In the genomic region with DNA sequence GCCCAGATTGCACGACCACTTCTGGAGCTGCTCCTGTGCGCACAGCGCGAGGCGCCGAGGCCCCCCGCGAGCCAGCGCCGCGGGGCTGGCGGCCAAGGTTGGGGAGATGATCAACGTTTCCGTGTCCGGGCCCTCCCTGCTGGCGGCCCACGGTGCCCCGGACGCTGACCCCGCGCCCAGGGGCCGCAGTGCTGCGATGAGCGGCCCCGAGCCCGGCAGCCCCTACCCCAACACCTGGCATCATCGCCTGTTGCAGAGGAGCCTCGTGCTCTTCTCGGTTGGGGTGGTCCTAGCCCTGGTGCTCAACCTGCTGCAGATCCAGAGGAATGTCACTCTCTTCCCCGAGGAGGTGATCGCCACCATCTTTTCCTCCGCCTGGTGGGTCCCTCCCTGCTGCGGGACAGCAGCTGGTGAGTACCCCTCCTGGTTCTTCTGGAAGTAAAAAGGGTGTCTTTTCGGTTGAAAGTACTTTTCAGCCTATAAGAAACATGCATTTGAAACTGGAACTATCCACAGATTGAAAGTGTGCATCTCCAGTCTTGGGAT, we compare ENCODE assay signal across 1 cellular context.
A peak's percentile ranks its signal among the peaks of the same experiment; 100 is the strongest.
TF ChIP-seq lines count a peak whose summit lies in the region.

No MANE protein-coding gene starts in this region.

TF ChIP-seq in H1, 55 proteins besides CTCF, POLR2A, EP300 and RAD21:
- TF ChIP-seq BCL11A (IDR thresholded peaks at IDR 0.05; ENCODE audit: low read depth in 2 of 2, low read length in 2 of 2) (no peak), SIN3A (conservative IDR thresholded peaks at IDR 0.05 in 1 of 2, IDR thresholded peaks at IDR 0.05 in 1 of 2; ENCODE audit: low read depth in 1 of 2, low read length in 2 of 2) (0 out of 4 replicates have a peak, but pooled peaks of 1 of the 2 experiments have one; percentile 29)
